8 cellular contexts compared by ENCODE assay signal in genomic region chr6:28648035-28648877, GRCh38.
DNase-seq lines count a peak whose midpoint lies in the region; ATAC-seq and TF ChIP-seq lines count a peak whose summit lies in the region.

No MANE protein-coding gene starts in this region.

- TF ChIP-seq RAD21 in Ishikawa (IDR thresholded peaks at IDR 0.05; ENCODE audit: low read depth) = no peak

- no peak for ATAC-seq in HG02973 (IDR thresholded peaks at IDR 0.05; ENCODE audit: unreplicated experiment)
- no peak for ATAC-seq in GM21619 (IDR thresholded peaks at IDR 0.05; ENCODE audit: unreplicated experiment)

- in situ Hi-C loops in G401 (cut with HindIII; ENCODE audit: low sequenced_read_pairs) = no loop called here

- peak; percentile 90 for DNase-seq in G401 (ENCODE audit: low spot score)
- peak; percentile 74 for DNase-seq in RPMI7951 (ENCODE audit: low read depth)
- peak in 47 of 58 donors; percentile 5 to 75 (median 40) for DNase-seq in anterior cingulate cortex (lab: John Stamatoyannopoulos, UW)
- peak; percentile 86 for DNase-seq in stimulated activated CD4-positive, alpha-beta T cell treated with anti-CD3 and anti-CD28 coated beads, Interleukin-15, amount 100 ng/mL, for 24 hours

- peak overlapping the region; percentile 74 for H3K4me3 ChIP-seq in iPS-18c (ENCODE audit: insufficient read depth, low read depth, low read length)

- no peaks in the 10 kb centered on the region for H3K9me3 ChIP-seq in iPS-18c (ENCODE audit: control insufficient read depth, insufficient read depth, low read length)

- no peak for TF ChIP-seq EP300 in Ishikawa (IDR thresholded peaks at IDR 0.05; ENCODE audit: borderline replicate concordance)

TF ChIP-seq in Ishikawa, 13 proteins besides CTCF, POLR2A, EP300 and RAD21:
- TF ChIP-seq YY1 (IDR thresholded peaks at IDR 0.05; ENCODE audit: low read depth) (peak; percentile 33; the same call in 1 of the 2 replicates), TAF1 (IDR thresholded peaks at IDR 0.05; ENCODE audit: low read depth) (peak; percentile 25; the same call in 1 of the 2 replicates), ZBTB7A (IDR thresholded peaks at IDR 0.05; ENCODE audit: low read depth) (no peak), USF1 (IDR thresholded peaks at IDR 0.05) (no peak), TEAD4 (IDR thresholded peaks at IDR 0.05) (peak; percentile 89), NFIC (IDR thresholded peaks at IDR 0.05) (peak; percentile 51; the same call in 1 of the 2 replicates), FOXM1 (IDR thresholded peaks at IDR 0.05; ENCODE audit: borderline replicate concordance, low read depth) (no peak), CEBPB (IDR thresholded peaks at IDR 0.05) (peak; percentile 42; the same call in 1 of the 2 replicates), CREB1 (IDR thresholded peaks at IDR 0.05; ENCODE audit: low read depth) (no peak), TCF12 (IDR thresholded peaks at IDR 0.05; ENCODE audit: low read depth) (peak; percentile 27; the same call in 1 of the 2 replicates), EGR1 (IDR thresholded peaks at IDR 0.05) (no peak)
- TF ChIP-seq, protein P1, sequence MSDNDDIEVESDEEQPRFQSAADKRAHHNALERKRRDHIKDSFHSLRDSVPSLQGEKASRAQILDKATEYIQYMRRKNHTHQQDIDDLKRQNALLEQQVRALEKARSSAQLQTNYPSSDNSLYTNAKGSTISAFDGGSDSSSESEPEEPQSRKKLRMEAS (IDR thresholded peaks at IDR 0.05) = no peak; the same call in 1 of the 2 replicates
- TF ChIP-seq, protein P2, sequence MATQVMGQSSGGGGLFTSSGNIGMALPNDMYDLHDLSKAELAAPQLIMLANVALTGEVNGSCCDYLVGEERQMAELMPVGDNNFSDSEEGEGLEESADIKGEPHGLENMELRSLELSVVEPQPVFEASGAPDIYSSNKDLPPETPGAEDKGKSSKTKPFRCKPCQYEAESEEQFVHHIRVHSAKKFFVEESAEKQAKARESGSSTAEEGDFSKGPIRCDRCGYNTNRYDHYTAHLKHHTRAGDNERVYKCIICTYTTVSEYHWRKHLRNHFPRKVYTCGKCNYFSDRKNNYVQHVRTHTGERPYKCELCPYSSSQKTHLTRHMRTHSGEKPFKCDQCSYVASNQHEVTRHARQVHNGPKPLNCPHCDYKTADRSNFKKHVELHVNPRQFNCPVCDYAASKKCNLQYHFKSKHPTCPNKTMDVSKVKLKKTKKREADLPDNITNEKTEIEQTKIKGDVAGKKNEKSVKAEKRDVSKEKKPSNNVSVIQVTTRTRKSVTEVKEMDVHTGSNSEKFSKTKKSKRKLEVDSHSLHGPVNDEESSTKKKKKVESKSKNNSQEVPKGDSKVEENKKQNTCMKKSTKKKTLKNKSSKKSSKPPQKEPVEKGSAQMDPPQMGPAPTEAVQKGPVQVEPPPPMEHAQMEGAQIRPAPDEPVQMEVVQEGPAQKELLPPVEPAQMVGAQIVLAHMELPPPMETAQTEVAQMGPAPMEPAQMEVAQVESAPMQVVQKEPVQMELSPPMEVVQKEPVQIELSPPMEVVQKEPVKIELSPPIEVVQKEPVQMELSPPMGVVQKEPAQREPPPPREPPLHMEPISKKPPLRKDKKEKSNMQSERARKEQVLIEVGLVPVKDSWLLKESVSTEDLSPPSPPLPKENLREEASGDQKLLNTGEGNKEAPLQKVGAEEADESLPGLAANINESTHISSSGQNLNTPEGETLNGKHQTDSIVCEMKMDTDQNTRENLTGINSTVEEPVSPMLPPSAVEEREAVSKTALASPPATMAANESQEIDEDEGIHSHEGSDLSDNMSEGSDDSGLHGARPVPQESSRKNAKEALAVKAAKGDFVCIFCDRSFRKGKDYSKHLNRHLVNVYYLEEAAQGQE (IDR thresholded peaks at IDR 0.05; ENCODE audit: low read depth) = no peak

Comparison
In these comparisons a context has a peak if more than half of its experiments do, and no peak if none do; other contexts are left out.
1. DNase-seq: peak in every context shown above with its lines; median percentile 90 in G401; 86 in stimulated activated CD4-positive, alpha-beta T cell treated with anti-CD3 and anti-CD28 coated beads, Interleukin-15, amount 100 ng/mL, for 24 hours; 74 in RPMI7951; 40 in anterior cingulate cortex.